ENCODE assay signal across 14 cellular contexts in the genomic region with DNA sequence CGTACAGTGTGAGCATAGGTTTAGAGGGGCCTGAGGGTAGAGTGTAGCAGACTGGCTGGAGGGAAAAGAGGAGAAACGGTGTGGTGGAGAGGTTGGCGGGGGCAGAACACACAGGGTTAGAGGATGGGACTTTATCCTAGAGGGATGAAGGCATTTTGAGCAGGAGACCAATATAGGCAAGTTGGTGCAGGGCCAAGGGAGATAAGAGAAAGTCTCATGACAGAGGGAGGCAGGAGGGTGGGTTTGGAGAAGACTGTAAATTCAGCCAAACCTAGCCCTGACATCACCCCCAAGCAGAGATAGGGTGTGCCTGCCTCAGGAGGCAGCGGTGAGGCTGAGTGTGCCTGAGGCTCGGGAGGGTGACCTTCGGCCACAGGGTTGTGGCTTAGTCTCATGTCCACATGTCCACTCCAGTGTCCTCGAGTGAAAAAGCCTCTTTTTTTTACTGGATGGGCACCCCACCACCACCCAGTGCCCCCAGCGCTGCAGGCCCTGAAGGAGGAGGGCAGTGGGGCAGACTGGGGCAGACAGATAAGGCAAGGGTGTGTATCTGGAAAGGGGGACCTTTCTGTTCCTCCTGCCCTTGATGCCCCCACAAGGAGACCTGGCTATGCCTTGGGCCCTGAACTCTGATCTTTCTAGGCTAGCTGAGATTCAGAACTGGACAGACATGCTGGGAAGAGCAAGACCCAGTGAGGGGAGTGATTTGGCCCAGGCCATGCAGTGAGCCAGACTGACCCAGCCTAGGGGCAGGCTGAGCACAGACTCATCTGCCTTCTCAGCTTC.
DNase-seq lines count a peak whose midpoint lies in the region; ATAC-seq, FAIRE-seq and TF ChIP-seq lines count a peak whose summit lies in the region.
"Had no signal": no experiment of that assay in that cellular context is flagged by ENCODE, and none has a peak within 500 bp of the region (broad histone marks: within the 10 kb centered on the region; RNA-seq: fewer than 3 reads in every experiment).

No MANE protein-coding gene starts in this region.

- no peak for FAIRE-seq in GM12892 (lab: Jason Lieb, UNC)

- no peak for ATAC-seq in HG03521 (IDR thresholded peaks at IDR 0.05; ENCODE audit: unreplicated experiment)

- H3K9me3 ChIP-seq in left ventricle myocardium inferior (replicated peaks) = no peaks in the 10 kb centered on the region
- H3K9me3 ChIP-seq: prostate gland had no signal

- TF ChIP-seq POLR2A in GM12892 (IDR thresholded peaks at IDR 0.05; ENCODE audit: low read depth, low read length) = no peak

- H3K4me3 ChIP-seq in left ventricle myocardium inferior = no peak overlapping the region
- H3K4me3 ChIP-seq: prostate gland had no signal

- H3K27me3 ChIP-seq in left ventricle myocardium inferior (ENCODE audit: low read depth) = no peaks in the 10 kb centered on the region

- intact Hi-C loops in left ventricle myocardium inferior (cut with micrococcal nuclease) (loop anchor here (10.0 kb wide), 1 partner anchor 47 kb away; no protein-coding TSS in a partner anchor), posterior vena cava (cut with DNase I) (no loop called here)

- peak overlapping the region; percentile 94 for H3K27ac ChIP-seq in left ventricle myocardium inferior (replicated peaks)
- H3K27ac ChIP-seq: prostate gland had no signal

- peaks cover 99% of the 10 kb centered on the region for H3K4me1 ChIP-seq in left ventricle myocardium inferior
- H3K4me1 ChIP-seq: prostate gland had no signal

- peak in 75 of 76 experiments; percentile 29 to 91 (median 75) for DNase-seq in HUDEP-2 (lab: John Stamatoyannopoulos, UW; ENCODE audit: unreplicated experiment in 76 of 76)
- peak; percentile 1 for DNase-seq in activated naive CD4-positive, alpha-beta T cell treated with anti-CD3 and anti-CD28 coated beads, Interleukin-2, amount 50 U/mL, for 16 hours
- DNase-seq in left ventricle myocardium inferior = peak; percentile 11
- peak; percentile 69 for DNase-seq in posterior vena cava (ENCODE audit: low spot score)
- DNase-seq in T-helper 1 cell = no peak
- DNase-seq in GM12892 (ENCODE audit: insufficient read length) = no peak
- DNase-seq in GDM1 (lab: John Stamatoyannopoulos, UW) = no peak
- DNase-seq: amygdala; DMS79 treated with DMSO at 0.1 percent for 48 hours; NCI-H1417 treated with DMSO at 0.1 percent for 48 hours; NCI-H524; stimulated activated CD4-positive, alpha-beta T cell treated with anti-CD3 and anti-CD28 coated beads, Interleukin-2, amount 100 ng/mL, for 24 hours had no signal

- no peaks in the 10 kb centered on the region for H3K36me3 ChIP-seq in left ventricle myocardium inferior
- H3K36me3 ChIP-seq: prostate gland had no signal

- no peak for TF ChIP-seq CTCF in left ventricle myocardium inferior (IDR thresholded peaks at IDR 0.05; ENCODE audit: borderline replicate concordance)

Comparison
In these comparisons a context has a peak if more than half of its experiments do, and no peak if none do; other contexts are left out.
1. DNase-seq: peak in HUDEP-2 (75 of 76), activated naive CD4-positive, alpha-beta T cell treated with anti-CD3 and anti-CD28 coated beads, Interleukin-2, amount 50 U/mL, for 16 hours (single experiment), left ventricle myocardium inferior (single experiment) and posterior vena cava (single experiment); none in T-helper 1 cell (0 of 5), GM12892 (single experiment) and GDM1 (single experiment).